Comparison of ENCODE assay signal across 14 cellular contexts in the genomic region with DNA sequence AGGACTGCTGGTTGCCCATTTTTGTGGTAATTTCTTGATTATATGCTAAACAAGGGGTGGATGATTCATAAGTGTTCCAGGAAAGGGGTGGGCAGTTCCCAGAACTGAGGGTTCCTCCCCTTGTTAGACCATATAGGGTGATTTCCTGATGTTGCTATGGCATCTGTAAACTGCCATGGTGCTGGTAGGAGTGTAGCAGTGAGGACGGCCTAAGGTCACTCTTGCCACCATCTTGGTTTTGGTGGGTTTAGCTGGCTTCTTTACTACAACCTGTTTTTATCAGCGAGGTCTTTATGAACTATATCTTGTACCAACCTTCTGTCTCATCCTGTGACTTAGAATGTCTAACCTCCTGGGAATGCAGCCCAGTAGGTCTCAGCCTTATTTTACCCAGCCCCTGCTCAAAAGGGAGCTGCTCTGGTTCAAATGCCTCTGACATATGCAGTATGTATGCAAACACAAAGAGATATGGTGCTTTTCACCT. TPM values are rescaled to one million over a fixed set of nuclear protein-coding genes. Genes with fewer than 3 reads are reported as not detected.
A peak's percentile ranks its signal among the peaks of the same experiment; 100 is the strongest.
DNase-seq lines count a peak whose midpoint lies in the region; ATAC-seq and TF ChIP-seq lines count a peak whose summit lies in the region.
"Had no signal": no experiment of that assay in that cellular context is flagged by ENCODE, and none has a peak within 500 bp of the region (broad histone marks: within the 10 kb centered on the region; RNA-seq: fewer than 3 reads in every experiment).

No MANE protein-coding gene starts in this region.

- H3K36me3 ChIP-seq in mammary epithelial cell (ENCODE audit: insufficient read depth, low read length) (no peaks in the 10 kb centered on the region), mesenchymal stem cell (ENCODE audit: control insufficient read depth in 1 of 2, insufficient read depth in 2 of 2, low read depth in 1 of 2, low read length in 2 of 2) (no peaks in the 10 kb centered on the region)
- H3K36me3 ChIP-seq: esophagus muscularis mucosa, HAP-1 had no signal

- H4K20me1 ChIP-seq in mammary epithelial cell (ENCODE audit: insufficient read depth, low read length), result no peaks in the 10 kb centered on the region

- H3K9ac ChIP-seq in mammary epithelial cell (ENCODE audit: insufficient read depth, low read length) (no peak overlapping the region), mesenchymal stem cell (ENCODE audit: low read length) (no peak overlapping the region)

- H4K8ac ChIP-seq in mesenchymal stem cell (ENCODE audit: low read length), result peak overlapping the region; percentile 28

- no peaks in the 10 kb centered on the region for H3K27me3 Mint-ChIP-seq in MCF 10A (ENCODE audit: insufficient read depth, unreplicated experiment)
- H3K27me3 Mint-ChIP-seq in activated naive CD8-positive, alpha-beta T cell treated with anti-CD3 and anti-CD28 coated beads, Interleukin-2, amount 50 U/mL, for 24 hours, result peaks cover 4% of the 10 kb centered on the region

- no peak overlapping the region for H2BK120ac ChIP-seq in mesenchymal stem cell (ENCODE audit: low read depth, low read length)

- intact Hi-C loops in mammary epithelial cell (cut with micrococcal nuclease), result no loop called here
- intact Hi-C loops in MCF 10A (cut with micrococcal nuclease), result no loop called here

- no peak overlapping the region for H3K4me3 Mint-ChIP-seq in MCF 10A (ENCODE audit: unreplicated experiment)
- no peak overlapping the region for H3K4me3 Mint-ChIP-seq in activated naive CD8-positive, alpha-beta T cell treated with anti-CD3 and anti-CD28 coated beads, Interleukin-2, amount 50 U/mL, for 24 hours
- H3K4me3 Mint-ChIP-seq: central memory CD8-positive, alpha-beta T cell; mesothelial cell of epicardium had no signal

- H3K4me3 ChIP-seq in mammary epithelial cell (replicated peaks in 1 of 3; ENCODE audit: insufficient read depth in 1 of 3, low read depth in 2 of 3, low read length in 3 of 3) (no peak overlapping the region), mesenchymal stem cell (ENCODE audit: insufficient read depth in 1 of 2, low read depth in 1 of 2, low read length in 2 of 2) (no peak overlapping the region)
- H3K4me3 ChIP-seq: esophagus muscularis mucosa, HAP-1 had no signal

- TF ChIP-seq CTCF in mammary epithelial cell (conservative IDR thresholded peaks at IDR 0.05 in 1 of 2, IDR thresholded peaks at IDR 0.05 in 1 of 2; ENCODE audit: extremely low read depth in 1 of 2, insufficient read depth in 1 of 2, low read depth in 1 of 2, low read length in 2 of 2), result no peak
- TF ChIP-seq CTCF in MCF 10A (IDR thresholded peaks at IDR 0.05; ENCODE audit: unreplicated experiment), result no peak

- no peak overlapping the region for H3K27ac Mint-ChIP-seq in MCF 10A (ENCODE audit: low read depth, unreplicated experiment)
- no peak overlapping the region for H3K27ac Mint-ChIP-seq in activated naive CD8-positive, alpha-beta T cell treated with anti-CD3 and anti-CD28 coated beads, Interleukin-2, amount 50 U/mL, for 24 hours
- H3K27ac Mint-ChIP-seq: mesothelial cell of epicardium had no signal

- H4K91ac ChIP-seq in mesenchymal stem cell (ENCODE audit: low read length), result no peak overlapping the region

- H3K4me1 Mint-ChIP-seq in MCF 10A (ENCODE audit: insufficient read depth, unreplicated experiment), result no peaks in the 10 kb centered on the region
- peaks cover 6% of the 10 kb centered on the region for H3K4me1 Mint-ChIP-seq in activated naive CD8-positive, alpha-beta T cell treated with anti-CD3 and anti-CD28 coated beads, Interleukin-2, amount 50 U/mL, for 24 hours
- H3K4me1 Mint-ChIP-seq: central memory CD8-positive, alpha-beta T cell had no signal

- H3K4me2 ChIP-seq in mammary epithelial cell (ENCODE audit: insufficient read depth, low read depth, low read length), result no peak overlapping the region
- H3K4me2 ChIP-seq in mesenchymal stem cell (ENCODE audit: low read length, poor library complexity, severe bottlenecking), result no peak overlapping the region

- H2BK12ac ChIP-seq in mesenchymal stem cell (ENCODE audit: low read length in 2 of 2), result peak overlapping the region in 1 of 2 experiments; percentile 72

- H3K9me3 ChIP-seq in mammary epithelial cell (replicated peaks; ENCODE audit: insufficient read depth, low read length) (no peaks in the 10 kb centered on the region), mesenchymal stem cell (ENCODE audit: control insufficient read depth, low read length) (no peaks in the 10 kb centered on the region)
- H3K9me3 ChIP-seq: esophagus muscularis mucosa, HAP-1 had no signal

- dilution Hi-C loops in mammary epithelial cell (cut with HindIII; ENCODE audit: low sequenced_read_pairs), result no loop called here

- H2AFZ ChIP-seq in mammary epithelial cell (ENCODE audit: low read depth, low read length) (peak overlapping the region; percentile 6), mesenchymal stem cell (ENCODE audit: low read depth, low read length) (no peak overlapping the region)

- H3K18ac ChIP-seq in mesenchymal stem cell (ENCODE audit: low read depth in 1 of 2, low read length in 2 of 2), result no peak overlapping the region

- 92% methylated on average over 1 of the region's 2 CpGs for WGBS in mammary epithelial cell (ENCODE audit: low coverage, missing lambda C conversion rate)
- 95% methylated on average over 2 of the region's 2 CpGs for WGBS in mesenchymal stem cell

- no peaks in the 10 kb centered on the region for H3K79me1 ChIP-seq in mesenchymal stem cell (replicated peaks; ENCODE audit: low read length, poor library complexity, severe bottlenecking)

- no peak overlapping the region for H2AK5ac ChIP-seq in mesenchymal stem cell (ENCODE audit: low read length, severe bottlenecking)

- ATAC-seq in activated naive CD8-positive, alpha-beta T cell treated with anti-CD3 and anti-CD28 coated beads, Interleukin-2, amount 50 U/mL, for 24 hours, result peak; percentile 66
- ATAC-seq in HG03571 (IDR thresholded peaks at IDR 0.05; ENCODE audit: unreplicated experiment) (no peak), HG03354 (IDR thresholded peaks at IDR 0.05; ENCODE audit: poor library complexity, severe bottlenecking, unreplicated experiment) (no peak)

- H3K23ac ChIP-seq in mesenchymal stem cell (ENCODE audit: low read length in 2 of 2), result no peak overlapping the region

- no peak overlapping the region for H3K14ac ChIP-seq in mesenchymal stem cell (ENCODE audit: low read length in 2 of 2)

- H3K36me3 Mint-ChIP-seq in MCF 10A (ENCODE audit: insufficient read depth, unreplicated experiment), result no peaks in the 10 kb centered on the region
- no peaks in the 10 kb centered on the region for H3K36me3 Mint-ChIP-seq in activated naive CD8-positive, alpha-beta T cell treated with anti-CD3 and anti-CD28 coated beads, Interleukin-2, amount 50 U/mL, for 24 hours (ENCODE audit: low read depth)
- H3K36me3 Mint-ChIP-seq: mesothelial cell of epicardium had no signal

- H3K4ac ChIP-seq in mesenchymal stem cell (ENCODE audit: low read depth in 1 of 2, low read length in 2 of 2), result no peak overlapping the region

- no peak overlapping the region for H2BK5ac ChIP-seq in mesenchymal stem cell (ENCODE audit: low read depth, low read length, poor library complexity, severe bottlenecking)

- DNase-seq in mammary epithelial cell, result no peak
- DNase-seq in MCF 10A (ENCODE audit: unreplicated experiment), result no peak
- DNase-seq in activated naive CD8-positive, alpha-beta T cell treated with anti-CD3 and anti-CD28 coated beads, Interleukin-2, amount 50 U/mL, for 24 hours, result peak; percentile 32
- peak; percentile 76 for DNase-seq in mesenchymal stem cell
- DNase-seq in OCI-M2 (lab: John Stamatoyannopoulos, UW; ENCODE audit: unreplicated experiment), result no peak
- no peak for DNase-seq in DMS 273 treated with DMSO at 0.1 percent for 48 hours (lab: John Stamatoyannopoulos, UW)
- DNase-seq: NCI-H526 treated with DMSO at 0.1 percent for 48 hours; stimulated activated naive CD4-positive, alpha-beta T cell had no signal

- BruUV-seq in mammary epithelial cell (replicated peaks; lab: Mats Ljungman, UMichigan), result no TSS peak
- BruUV-seq in MCF 10A (replicated peaks; lab: Mats Ljungman, UMichigan), result no TSS peak

- H2BK15ac ChIP-seq in mesenchymal stem cell (ENCODE audit: low read depth, poor library complexity, severe bottlenecking), result no peak overlapping the region

- POLR2A ChIA-PET in MCF 10A (lab: Yijun Ruan, JAX), result no interaction called here

- H3K4me1 ChIP-seq in mammary epithelial cell (ENCODE audit: insufficient read depth, low read length) (no peaks in the 10 kb centered on the region), mesenchymal stem cell (ENCODE audit: control insufficient read depth, insufficient read depth, low read depth, low read length) (no peaks in the 10 kb centered on the region)
- H3K4me1 ChIP-seq: esophagus muscularis mucosa had no signal

- H3K27me3 ChIP-seq in mammary epithelial cell (ENCODE audit: insufficient read depth, low read length), result peaks cover 2% of the 10 kb centered on the region
- H3K27me3 ChIP-seq in mesenchymal stem cell (ENCODE audit: control insufficient read depth in 1 of 2, insufficient read depth in 1 of 2, low read length in 2 of 2), result no peaks in the 10 kb centered on the region
- H3K27me3 ChIP-seq: esophagus muscularis mucosa had no signal

- H3K27ac ChIP-seq in mammary epithelial cell (ENCODE audit: insufficient read depth, low read depth, low read length) (no peak overlapping the region), mesenchymal stem cell (ENCODE audit: low read length, poor library complexity, severe bottlenecking) (no peak overlapping the region)
- H3K27ac ChIP-seq: esophagus muscularis mucosa had no signal

- H3K9me3 Mint-ChIP-seq in MCF 10A (ENCODE audit: unreplicated experiment), result no peaks in the 10 kb centered on the region
- H3K9me3 Mint-ChIP-seq in activated naive CD8-positive, alpha-beta T cell treated with anti-CD3 and anti-CD28 coated beads, Interleukin-2, amount 50 U/mL, for 24 hours, result no peaks in the 10 kb centered on the region
- H3K9me3 Mint-ChIP-seq: central memory CD8-positive, alpha-beta T cell; mesothelial cell of epicardium had no signal

- in situ Hi-C loops in mammary epithelial cell (cut with MboI; ENCODE audit: low sequenced_read_pairs in 2 of 2), result no loop called here

- CTCF ChIA-PET in mammary epithelial cell (lab: Charles Lee; ENCODE audit: low non-redundant PET) (no interaction called here), MCF 10A (lab: Yijun Ruan, JAX) (interaction anchor here (1.3 to 1.6 kb wide), 2 partner anchors 28 to 1897 kb away, joined by 3 to 6 read pairs; no protein-coding TSS in a partner anchor)

- no peaks in the 10 kb centered on the region for H3K79me2 ChIP-seq in mammary epithelial cell (ENCODE audit: insufficient read depth, low read length)

RNA-seq across cellular contexts. Expression of gene C3orf38, which starts 46.2 kb away (rescaled TPM):
- total RNA-seq in mammary epithelial cell, result 10 to 100 TPM; 20.4 to 31.7 TPM
- polyA plus RNA-seq in mammary epithelial cell, result 9.0 TPM
- polyA minus RNA-seq in mammary epithelial cell, result 11.4 TPM
- total RNA-seq in MCF 10A (2022), result 21.7 and 23.4 TPM in 2 replicates
- 16.7 TPM for polyA plus RNA-seq in mesenchymal stem cell (2013, experiment 1 of 2)
- polyA plus RNA-seq in mesenchymal stem cell (2013, experiment 2 of 2), result 18.1 TPM

Comparison
In these comparisons a context has a peak if more than half of its experiments do, and no peak if none do; other contexts are left out.
1. DNase-seq: peak in activated naive CD8-positive, alpha-beta T cell treated with anti-CD3 and anti-CD28 coated beads, Interleukin-2, amount 50 U/mL, for 24 hours (single experiment) and mesenchymal stem cell (single experiment); none in mammary epithelial cell (single experiment), MCF 10A (single experiment), OCI-M2 (single experiment) and DMS 273 treated with DMSO at 0.1 percent for 48 hours (single experiment).